29 cellular contexts compared by ENCODE assay signal in the genomic region with DNA sequence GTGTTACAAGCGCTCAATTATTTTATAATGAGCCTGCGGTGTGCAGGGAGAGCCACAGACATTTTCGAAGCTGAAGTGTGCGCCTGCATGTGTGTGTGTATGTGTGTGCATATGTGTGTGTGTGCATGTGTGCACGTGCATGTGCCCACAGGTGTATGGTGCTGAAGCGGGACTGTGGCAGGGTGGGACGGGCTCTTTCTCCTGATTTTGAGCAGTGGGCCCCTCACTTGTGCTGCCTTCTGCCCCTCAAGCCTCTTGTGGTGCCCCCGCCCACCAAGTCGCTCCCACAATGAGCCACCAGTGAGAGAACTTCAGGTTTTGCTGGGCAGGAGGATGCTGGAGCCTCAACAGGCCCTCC. TPM values are rescaled to one million over a fixed set of nuclear protein-coding genes. Genes with fewer than 3 reads are reported as not detected.
"Had no signal": no experiment of that assay in that cellular context is flagged by ENCODE, and none has a peak within 500 bp of the region (broad histone marks: within the 10 kb centered on the region; RNA-seq: fewer than 3 reads in every experiment).

No MANE protein-coding gene starts in this region.

- H3K9ac ChIP-seq: neural progenitor cell had no signal

- H3K27ac ChIP-seq: body of pancreas, gastroesophageal sphincter, left lung, neural progenitor cell, right lobe of liver, thyroid gland, upper lobe of right lung had no signal

- H2AFZ ChIP-seq: neural progenitor cell had no signal

- H3K9me3 ChIP-seq: body of pancreas, gastroesophageal sphincter, left lung, right lobe of liver, thyroid gland, upper lobe of right lung had no signal

- H3K4me3 ChIP-seq: body of pancreas, gastroesophageal sphincter, left lung, neural progenitor cell, right lobe of liver, skin epidermis, thyroid gland, upper lobe of right lung had no signal

- H3K4me2 ChIP-seq: neural progenitor cell had no signal

- H3K27me3 ChIP-seq: body of pancreas, gastroesophageal sphincter, left lung, right lobe of liver, thyroid gland, upper lobe of right lung had no signal

- H3K4me1 ChIP-seq: body of pancreas, right lobe of liver, upper lobe of right lung had no signal

- DNase-seq: activated CD4-positive, alpha-beta T cell treated with anti-CD3 and anti-CD28 coated beads for 4 hours; activated CD4-positive, alpha-beta T cell treated with anti-CD3 and anti-CD28 coated beads, Interleukin-2, amount 50 U/mL, for 4 hours; activated CD4-positive, CD25-positive, alpha-beta regulatory T cell; activated naive CD4-positive, alpha-beta T cell treated with Interleukin-2 at 50 U/mL for 16 hours; activated T-cell treated with anti-CD3 and anti-CD28 coated beads for 4 hours; activated T-cell treated with anti-CD3 and anti-CD28 coated beads, Interleukin-2, amount 50 U/mL, for 72 hours; aorta; body of pancreas; cortex of kidney; effector memory CD8-positive, alpha-beta T cell; erythroblast; head of caudate nucleus; hypothalamus; immature natural killer cell; midbrain; natural killer cell; right lobe of liver; stimulated activated CD4-positive, alpha-beta T cell treated with anti-CD3 and anti-CD28 coated beads, Interleukin-12 subunit alpha, Interleukin-12 subunit beta, amount 100 ng/mL, for 4 hours; stimulated activated CD4-positive, alpha-beta T cell treated with anti-CD3 and anti-CD28 coated beads, Interleukin-4, amount 100 ng/mL, for 1 hour; stimulated activated naive CD8-positive, alpha-beta T cell treated with anti-CD3 and anti-CD28 coated beads, Interleukin-15, Interleukin-2, amounts not matched to agents 100 U/mL and 50 U/mL, for 24 hours; substantia nigra; T-helper 1 cell; thyroid gland; upper lobe of right lung had no signal

- H3K36me3 ChIP-seq: gastroesophageal sphincter, left lung, neural progenitor cell, right lobe of liver, thyroid gland, upper lobe of right lung had no signal

RNA-seq across cellular contexts. Expression of a gene that starts 16.7 kb away (rescaled TPM):
- total RNA-seq: activated T-cell treated with anti-CD3 and anti-CD28 coated beads, Interleukin-2, amount 50 U/mL, for 72 hours; lung microvascular endothelial cell had no signal
